ENCODE assay signal across 8 cellular contexts in genomic region chr3:72100062-72100511, GRCh38.
DNase-seq lines count a peak whose midpoint lies in the region; ATAC-seq and TF ChIP-seq lines count a peak whose summit lies in the region.

No MANE protein-coding gene starts in this region.

- no peak for TF ChIP-seq EP300 in neural cell (conservative IDR thresholded peaks at IDR 0.05; ENCODE audit: poor library complexity, severe bottlenecking)

- DNase-seq in DMS79 (lab: John Stamatoyannopoulos, UW) (peak; percentile 62), NCI-H1092 (lab: John Stamatoyannopoulos, UW) (peak; percentile 19), colonic mucosa (no peak), NCI-H1048 (lab: John Stamatoyannopoulos, UW) (no peak)
- no peak for DNase-seq in stimulated activated CD4-positive, alpha-beta T cell treated with anti-CD3 and anti-CD28 coated beads, Interleukin-4, amount 100 ng/mL, for 1 hour

- no peaks in the 10 kb centered on the region for H4K20me1 ChIP-seq in neural cell (ENCODE audit: insufficient read depth)

- peak overlapping the region; percentile 3 to 41 for H3K9ac ChIP-seq in colonic mucosa (ENCODE audit: low read depth in 2 of 2, low read length in 2 of 2)
- peak overlapping the region; percentile 1 for H3K9ac ChIP-seq in neural cell (ENCODE audit: low read length)

- peaks cover 11% of the 10 kb centered on the region for H3K27me3 ChIP-seq in colonic mucosa
- no peaks in the 10 kb centered on the region for H3K27me3 ChIP-seq in neural cell (ENCODE audit: insufficient read depth, low read depth, low read length)

- no peaks in the 10 kb centered on the region for H3K9me3 ChIP-seq in colonic mucosa
- H3K9me3 ChIP-seq in neural cell (ENCODE audit: low read length), result no peaks in the 10 kb centered on the region

- peak overlapping the region; percentile 63 for H3K4me2 ChIP-seq in neural cell (ENCODE audit: low read length)

- H3K79me2 ChIP-seq in neural cell (replicated peaks; ENCODE audit: insufficient read depth, low read length), result no peaks in the 10 kb centered on the region

- no peak for TF ChIP-seq RAD21 in neural cell (conservative IDR thresholded peaks at IDR 0.05)

- H3K9me2 ChIP-seq in neural cell (ENCODE audit: insufficient read depth, low read length), result no peaks in the 10 kb centered on the region

- no peak overlapping the region for H3K27ac ChIP-seq in colonic mucosa
- peak overlapping the region; percentile 39 for H3K27ac ChIP-seq in neural cell (ENCODE audit: low read length)

- H3K36me3 ChIP-seq in colonic mucosa, result no peaks in the 10 kb centered on the region
- H3K36me3 ChIP-seq in neural cell (ENCODE audit: insufficient read depth, low read length), result no peaks in the 10 kb centered on the region

- H3F3A ChIP-seq in neural cell (ENCODE audit: insufficient read depth, low read length, poor library complexity, severe bottlenecking), result peaks cover 3% of the 10 kb centered on the region

- H3K4me1 ChIP-seq in colonic mucosa, result no peaks in the 10 kb centered on the region

- ATAC-seq in esophagus mucosa (no peak), GM21367 (IDR thresholded peaks at IDR 0.05; ENCODE audit: unreplicated experiment) (no peak)

- no peak overlapping the region for H2AFZ ChIP-seq in neural cell (ENCODE audit: low read depth, low read length)

- intact Hi-C loops in colonic mucosa (cut with DNase I), result no loop called here

- no peak for TF ChIP-seq CTCF in colonic mucosa (IDR thresholded peaks at IDR 0.05)
- TF ChIP-seq CTCF in neural cell (IDR thresholded peaks at IDR 0.05; ENCODE audit: poor library complexity, severe bottlenecking), result no peak

- peak overlapping the region; percentile 17 for H3K4me3 ChIP-seq in colonic mucosa
- peak overlapping the region; percentile 57 for H3K4me3 ChIP-seq in neural cell (ENCODE audit: low read length)

TF ChIP-seq in neural cell, 6 proteins besides CTCF, POLR2A, EP300 and RAD21:
- TF ChIP-seq SMC3 (conservative IDR thresholded peaks at IDR 0.05; ENCODE audit: poor library complexity), result no peak
- TF ChIP-seq POLR2AphosphoS5 (IDR thresholded peaks at IDR 0.05), result peak; percentile 23
- TF ChIP-seq MXI1 (conservative IDR thresholded peaks at IDR 0.05; ENCODE audit: poor library complexity, severe bottlenecking), result no peak
- TF ChIP-seq, protein P1, sequence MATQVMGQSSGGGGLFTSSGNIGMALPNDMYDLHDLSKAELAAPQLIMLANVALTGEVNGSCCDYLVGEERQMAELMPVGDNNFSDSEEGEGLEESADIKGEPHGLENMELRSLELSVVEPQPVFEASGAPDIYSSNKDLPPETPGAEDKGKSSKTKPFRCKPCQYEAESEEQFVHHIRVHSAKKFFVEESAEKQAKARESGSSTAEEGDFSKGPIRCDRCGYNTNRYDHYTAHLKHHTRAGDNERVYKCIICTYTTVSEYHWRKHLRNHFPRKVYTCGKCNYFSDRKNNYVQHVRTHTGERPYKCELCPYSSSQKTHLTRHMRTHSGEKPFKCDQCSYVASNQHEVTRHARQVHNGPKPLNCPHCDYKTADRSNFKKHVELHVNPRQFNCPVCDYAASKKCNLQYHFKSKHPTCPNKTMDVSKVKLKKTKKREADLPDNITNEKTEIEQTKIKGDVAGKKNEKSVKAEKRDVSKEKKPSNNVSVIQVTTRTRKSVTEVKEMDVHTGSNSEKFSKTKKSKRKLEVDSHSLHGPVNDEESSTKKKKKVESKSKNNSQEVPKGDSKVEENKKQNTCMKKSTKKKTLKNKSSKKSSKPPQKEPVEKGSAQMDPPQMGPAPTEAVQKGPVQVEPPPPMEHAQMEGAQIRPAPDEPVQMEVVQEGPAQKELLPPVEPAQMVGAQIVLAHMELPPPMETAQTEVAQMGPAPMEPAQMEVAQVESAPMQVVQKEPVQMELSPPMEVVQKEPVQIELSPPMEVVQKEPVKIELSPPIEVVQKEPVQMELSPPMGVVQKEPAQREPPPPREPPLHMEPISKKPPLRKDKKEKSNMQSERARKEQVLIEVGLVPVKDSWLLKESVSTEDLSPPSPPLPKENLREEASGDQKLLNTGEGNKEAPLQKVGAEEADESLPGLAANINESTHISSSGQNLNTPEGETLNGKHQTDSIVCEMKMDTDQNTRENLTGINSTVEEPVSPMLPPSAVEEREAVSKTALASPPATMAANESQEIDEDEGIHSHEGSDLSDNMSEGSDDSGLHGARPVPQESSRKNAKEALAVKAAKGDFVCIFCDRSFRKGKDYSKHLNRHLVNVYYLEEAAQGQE (IDR thresholded peaks at IDR 0.05; ENCODE audit: borderline replicate concordance), result no peak

Comparison
In these comparisons a context has a peak if more than half of its experiments do, and no peak if none do; other contexts are left out.
1. DNase-seq: peak in DMS79 (single experiment) and NCI-H1092 (single experiment); none in colonic mucosa (single experiment), stimulated activated CD4-positive, alpha-beta T cell treated with anti-CD3 and anti-CD28 coated beads, Interleukin-4, amount 100 ng/mL, for 1 hour (single experiment) and NCI-H1048 (single experiment).